In the genomic region with DNA sequence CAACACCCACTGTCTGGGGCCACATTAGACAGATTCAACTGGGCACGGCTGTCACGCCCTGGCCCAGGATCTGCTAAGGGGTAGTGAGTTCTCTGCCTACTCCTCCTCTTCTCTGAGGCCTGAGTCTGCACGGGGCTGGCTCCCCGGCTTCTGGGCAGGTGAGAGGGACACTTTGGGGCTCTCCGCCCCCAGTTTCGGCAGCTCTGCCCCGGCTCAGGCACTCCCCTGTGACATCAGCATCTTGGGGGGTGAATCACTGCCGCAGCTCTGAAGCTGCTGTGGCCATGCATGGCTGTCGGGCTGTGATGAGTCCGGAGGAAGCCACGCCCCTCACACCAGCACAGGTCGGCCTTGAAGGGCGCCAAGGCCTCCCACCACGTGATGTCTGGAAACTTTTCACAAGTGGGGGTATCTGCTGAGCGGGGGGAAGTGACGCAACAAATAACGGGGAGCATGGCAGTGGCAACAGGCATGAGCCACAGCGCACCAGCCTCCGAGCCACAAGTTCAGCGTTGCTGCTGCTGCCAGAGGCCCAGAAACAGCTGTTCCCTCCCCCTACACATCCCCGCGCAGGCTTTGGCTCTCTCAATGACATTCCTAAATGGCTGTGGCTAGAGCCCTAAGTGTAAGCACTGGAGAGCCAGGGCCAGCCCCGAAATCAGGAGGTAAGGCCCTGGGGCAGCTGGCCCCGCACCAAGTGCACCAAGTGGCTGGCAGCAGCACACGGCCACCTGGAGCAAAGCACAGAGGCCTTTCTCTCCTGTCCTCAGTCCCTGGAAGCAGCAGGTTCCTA, we compare ENCODE assay signal across 8 cellular contexts. TPM values are rescaled to one million over a fixed set of nuclear protein-coding genes. Genes with fewer than 3 reads are reported as not detected.
DNase-seq lines count a peak whose midpoint lies in the region; ATAC-seq and TF ChIP-seq lines count a peak whose summit lies in the region.

No MANE protein-coding gene starts in this region.

- no peak overlapping the region for H3K9ac ChIP-seq in HUES48 (ENCODE audit: low read depth, low read length)

- ATAC-seq in GM19452 (IDR thresholded peaks at IDR 0.05; ENCODE audit: unreplicated experiment) (peak; percentile 82), mucosa of descending colon (peak; percentile 74)

- H3K9me3 ChIP-seq in HUES48 (ENCODE audit: control insufficient read depth, insufficient read depth, low read length) (no peaks in the 10 kb centered on the region), mucosa of descending colon (no peaks in the 10 kb centered on the region)
- no peaks in the 10 kb centered on the region for H3K9me3 ChIP-seq in effector memory CD4-positive, alpha-beta T cell (ENCODE audit: control insufficient read depth, low read length)

- H3K36me3 ChIP-seq in HUES48 (ENCODE audit: control insufficient read depth, insufficient read depth, low read length) (peaks cover 27% of the 10 kb centered on the region), mucosa of descending colon (ENCODE audit: low read depth) (no peaks in the 10 kb centered on the region)
- H3K36me3 ChIP-seq in effector memory CD4-positive, alpha-beta T cell (ENCODE audit: control insufficient read depth, insufficient read depth, low read length): peaks cover 25% of the 10 kb centered on the region

- TF ChIP-seq CTCF in AG04449 (IDR thresholded peaks at IDR 0.05; ENCODE audit: insufficient read depth, low read length, missing control alignments) (no peak), mucosa of descending colon (IDR thresholded peaks at IDR 0.05) (no peak)

- H3K4me3 ChIP-seq in AG04449 (ENCODE audit: low read depth, low read length): peak overlapping the region; percentile 41
- no peak overlapping the region for H3K4me3 ChIP-seq in HUES48 (ENCODE audit: low read depth, low read length)
- peak overlapping the region; percentile 20 for H3K4me3 ChIP-seq in effector memory CD4-positive, alpha-beta T cell (ENCODE audit: insufficient read depth, low read depth, low read length, poor library complexity, severe bottlenecking)
- no peak overlapping the region for H3K4me3 ChIP-seq in mucosa of descending colon

- H3K4me1 ChIP-seq in HUES48 (ENCODE audit: control insufficient read depth, insufficient read depth, low read length): peaks cover 31% of the 10 kb centered on the region
- H3K4me1 ChIP-seq in effector memory CD4-positive, alpha-beta T cell (ENCODE audit: control insufficient read depth, insufficient read depth, low read length, poor library complexity, severe bottlenecking): peaks cover 42% of the 10 kb centered on the region
- peaks cover 9% of the 10 kb centered on the region for H3K4me1 ChIP-seq in mucosa of descending colon (ENCODE audit: low read depth)

- intact Hi-C loops in mucosa of descending colon (cut with DNase I, micrococcal nuclease): no loop called here

- H3K27ac ChIP-seq in HUES48 (ENCODE audit: low read depth, low read length): peak overlapping the region; percentile 7
- peak overlapping the region; percentile 83 for H3K27ac ChIP-seq in effector memory CD4-positive, alpha-beta T cell (ENCODE audit: insufficient read depth, low read length, poor library complexity, severe bottlenecking)

- DNase-seq in AG04449 (ENCODE audit: low read depth, low spot score): peak; percentile 85
- peak; percentile 89 for DNase-seq in activated CD8-positive, alpha-beta memory T cell treated with anti-CD3 and anti-CD28 coated beads, Interleukin-2, amount 50 U/mL, for 1 hour (ENCODE audit: extremely low read depth)
- DNase-seq in effector memory CD4-positive, alpha-beta T cell: peak; percentile 93 to 96 (median 96)
- peak; percentile 70 to 94 (median 74) for DNase-seq in mucosa of descending colon
- peak; percentile 88 to 92 for DNase-seq in stimulated activated CD8-positive, alpha-beta memory T cell treated with anti-CD3 and anti-CD28 coated beads, Interleukin-2, amount 100 ng/mL, for 48 hours (ENCODE audit: low read depth in 2 of 2)
- no peak for DNase-seq in GDM1 (lab: John Stamatoyannopoulos, UW)

- POLR2A ChIA-PET in AG04449 (lab: Yijun Ruan, JAX): interaction anchor here (0.6 to 1.7 kb wide), 9 partner anchors 12 to 155 kb away, joined by 3 to 6 read pairs (median 3); a partner anchor contains a TSS

- CTCF ChIA-PET in AG04449 (lab: Yijun Ruan, JAX): interaction anchor here (0.6 to 3.1 kb wide), 6 partner anchors 12 to 134 kb away, joined by 3 to 13 read pairs (median 4); no protein-coding TSS in a partner anchor

- no peaks in the 10 kb centered on the region for H3K27me3 ChIP-seq in HUES48 (ENCODE audit: control insufficient read depth, insufficient read depth, low read length)
- H3K27me3 ChIP-seq in effector memory CD4-positive, alpha-beta T cell (replicated peaks; ENCODE audit: control insufficient read depth, insufficient read depth, low read length, poor library complexity, severe bottlenecking): no peaks in the 10 kb centered on the region

RNA-seq across cellular contexts. Expression of a gene that starts 26.3 kb away (rescaled TPM):
- 10 to 100 TPM; 29.2 to 40.8 (median 34.6) TPM for total RNA-seq in mucosa of descending colon

RNA-seq across cellular contexts. Expression of a gene that starts 54.4 kb away (rescaled TPM):
- total RNA-seq in mucosa of descending colon: not detected

Comparison
In these comparisons a context has a peak if more than half of its experiments do, and no peak if none do; other contexts are left out.
1. H3K4me3 ChIP-seq: peak in AG04449 (single experiment) and effector memory CD4-positive, alpha-beta T cell (single experiment); none in HUES48 (single experiment) and mucosa of descending colon (single experiment).